ENCODE assay signal across 28 cellular contexts in the genomic region with DNA sequence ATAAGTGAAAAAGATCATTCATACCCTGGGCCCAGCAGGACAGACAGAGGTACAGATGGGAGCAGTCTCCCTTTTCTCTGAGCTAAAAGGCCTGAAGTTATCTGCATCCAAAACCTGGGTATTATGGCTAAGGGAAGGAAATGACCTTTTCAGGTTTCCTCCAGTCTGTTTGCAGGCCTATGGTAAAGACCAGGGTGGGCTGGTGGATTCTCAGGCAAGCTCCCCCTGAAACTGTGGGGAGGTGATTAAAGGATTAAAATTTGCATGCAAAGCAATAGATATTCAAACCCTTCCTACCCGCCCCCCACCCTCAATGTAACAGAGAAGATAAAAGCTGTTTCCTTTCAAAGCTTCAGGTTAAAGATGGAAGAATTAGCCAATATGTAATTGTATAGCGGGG.
"Had no signal": no experiment of that assay in that cellular context is flagged by ENCODE, and none has a peak within 500 bp of the region (broad histone marks: within the 10 kb centered on the region; RNA-seq: fewer than 3 reads in every experiment).

No MANE protein-coding gene starts in this region.

- H3K27ac ChIP-seq: dorsolateral prefrontal cortex, epithelial cell of prostate, esophagus muscularis mucosa, gastrocnemius medialis, heart right ventricle, left ventricle myocardium inferior, lower lobe of right lung, neural progenitor cell, pancreas, testis, tibial nerve, upper lobe of right lung, vagina had no signal

- H3K9me3 Mint-ChIP-seq: memory B cell; natural killer cell treated with Interleukin-12 subunit alpha and Interleukin-12 subunit beta and Interleukin-15 and Interleukin-18, amount 100 ng/mL, for 72 hours; neural progenitor cell; stimulated activated effector memory CD8-positive, alpha-beta T cell treated with anti-CD3 and anti-CD28 coated beads, Interleukin-12 subunit alpha, Interleukin-12 subunit beta, amount 100 ng/mL, for 72 hours; stimulated activated naive CD8-positive, alpha-beta T cell treated with anti-CD3 and anti-CD28 coated beads, Interleukin-15, amount 100 ng/mL, for 72 hours had no signal

- H3K9me3 ChIP-seq: esophagus muscularis mucosa, gastrocnemius medialis, heart right ventricle, left ventricle myocardium inferior, lower lobe of right lung, pancreas, testis, tibial nerve, upper lobe of right lung, vagina had no signal

- H3K4me1 ChIP-seq: esophagus muscularis mucosa, gastrocnemius medialis, left ventricle myocardium inferior, lower lobe of right lung, testis, upper lobe of right lung, vagina had no signal

- H3K36me3 ChIP-seq: esophagus muscularis mucosa, gastrocnemius medialis, heart right ventricle, left ventricle myocardium inferior, lower lobe of right lung, neural progenitor cell, pancreas, tibial nerve, upper lobe of right lung, vagina had no signal

- H3K4me3 Mint-ChIP-seq: memory B cell; natural killer cell treated with Interleukin-12 subunit alpha and Interleukin-12 subunit beta and Interleukin-15 and Interleukin-18, amount 100 ng/mL, for 72 hours; neural progenitor cell; stimulated activated effector memory CD8-positive, alpha-beta T cell treated with anti-CD3 and anti-CD28 coated beads, Interleukin-12 subunit alpha, Interleukin-12 subunit beta, amount 100 ng/mL, for 72 hours; stimulated activated naive CD8-positive, alpha-beta T cell treated with anti-CD3 and anti-CD28 coated beads, Interleukin-15, amount 100 ng/mL, for 72 hours had no signal

- H3K27me3 Mint-ChIP-seq: progenitor cell of endocrine pancreas; stimulated activated naive CD8-positive, alpha-beta T cell treated with anti-CD3 and anti-CD28 coated beads, Interleukin-15, amount 100 ng/mL, for 72 hours had no signal

- H3K9ac ChIP-seq: neural progenitor cell had no signal

- ATAC-seq: gastrocnemius medialis; heart right ventricle; lower lobe of right lung; natural killer cell treated with Interleukin-12 subunit alpha and Interleukin-12 subunit beta and Interleukin-15 and Interleukin-18, amount 100 ng/mL, for 72 hours; right cardiac atrium; stimulated activated effector memory CD8-positive, alpha-beta T cell treated with anti-CD3 and anti-CD28 coated beads, Interleukin-12 subunit alpha, Interleukin-12 subunit beta, amount 100 ng/mL, for 72 hours; stimulated activated naive CD8-positive, alpha-beta T cell treated with anti-CD3 and anti-CD28 coated beads, Interleukin-15, amount 100 ng/mL, for 72 hours; upper lobe of right lung had no signal

- DNase-seq: cortex of kidney; dorsolateral prefrontal cortex; effector CD8-positive, alpha-beta T cell; gastrocnemius medialis; heart right ventricle; hypothalamus; kidney; left cardiac atrium; left ventricle myocardium inferior; lower lobe of right lung; midbrain; nucleus accumbens; pancreas; stimulated activated CD4-positive, alpha-beta T cell treated with anti-CD3 and anti-CD28 coated beads, Interleukin-4, amount 100 ng/mL, for 1 hour; stimulated activated CD8-positive, alpha-beta memory T cell treated with anti-CD3 and anti-CD28 coated beads, Interleukin-4, amount 100 ng/mL, for 48 hours; stimulated activated naive CD8-positive, alpha-beta T cell treated with anti-CD3 and anti-CD28 coated beads, Interleukin-15, amount 100 ng/mL, for 72 hours; testis; upper lobe of right lung had no signal

- H3K4me1 Mint-ChIP-seq: neural progenitor cell had no signal

- H3K36me3 Mint-ChIP-seq: memory B cell; natural killer cell treated with Interleukin-12 subunit alpha and Interleukin-12 subunit beta and Interleukin-15 and Interleukin-18, amount 100 ng/mL, for 72 hours; neural progenitor cell; stimulated activated effector memory CD8-positive, alpha-beta T cell treated with anti-CD3 and anti-CD28 coated beads, Interleukin-12 subunit alpha, Interleukin-12 subunit beta, amount 100 ng/mL, for 72 hours had no signal

- H3K27ac Mint-ChIP-seq: memory B cell; natural killer cell treated with Interleukin-12 subunit alpha and Interleukin-12 subunit beta and Interleukin-15 and Interleukin-18, amount 100 ng/mL, for 72 hours; neural progenitor cell; progenitor cell of endocrine pancreas; stimulated activated effector memory CD8-positive, alpha-beta T cell treated with anti-CD3 and anti-CD28 coated beads, Interleukin-12 subunit alpha, Interleukin-12 subunit beta, amount 100 ng/mL, for 72 hours had no signal

- H3K27me3 ChIP-seq: gastrocnemius medialis, neural progenitor cell, pancreas, testis, tibial nerve, upper lobe of right lung, vagina had no signal

- H3K4me3 ChIP-seq: dorsolateral prefrontal cortex, esophagus muscularis mucosa, gastrocnemius medialis, heart right ventricle, left ventricle myocardium inferior, lower lobe of right lung, neural progenitor cell, pancreas, testis, tibial nerve, upper lobe of right lung, vagina had no signal
